7 cellular contexts compared by ENCODE assay signal in genomic region chr17:52084176-52084575, GRCh38.
"Had no signal": no experiment of that assay in that cellular context is flagged by ENCODE, and none has a peak within 500 bp of the region (broad histone marks: within the 10 kb centered on the region; RNA-seq: fewer than 3 reads in every experiment).

No MANE protein-coding gene starts in this region.

- H3K4me3 ChIP-seq: K562 had no signal

- H3K4me2 ChIP-seq: KMS-11 had no signal

- H3K27ac ChIP-seq: HL-60, KMS-11 had no signal

- FAIRE-seq: HTR-8/SVneo, K562 had no signal

- DNase-seq: IMR-90, KBM-7, KG1 had no signal

- ATAC-seq: K562 had no signal

- H3K9ac ChIP-seq: KMS-11 had no signal
